ENCODE assay signal across 28 cellular contexts in the genomic region with DNA sequence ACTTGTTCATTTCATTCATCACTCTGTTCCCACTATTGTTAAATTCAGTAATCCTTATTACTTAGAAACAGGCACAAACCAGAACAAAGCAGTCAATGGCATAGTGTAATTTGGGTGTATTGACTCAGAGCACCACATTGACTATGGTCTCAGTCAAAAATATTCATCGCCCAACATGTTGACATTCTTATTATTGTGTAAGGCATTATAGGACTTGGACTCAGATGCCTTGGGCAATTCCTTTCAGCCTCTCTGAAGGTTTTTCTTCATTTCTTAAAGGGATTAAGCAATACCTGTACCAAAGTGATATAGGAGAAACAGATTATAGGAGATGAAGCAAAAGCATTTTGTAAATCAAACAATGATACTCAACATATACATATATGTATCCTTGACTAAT.
DNase-seq lines count a peak whose midpoint lies in the region; ATAC-seq, FAIRE-seq and TF ChIP-seq lines count a peak whose summit lies in the region.
"Had no signal": no experiment of that assay in that cellular context is flagged by ENCODE, and none has a peak within 500 bp of the region (broad histone marks: within the 10 kb centered on the region; RNA-seq: fewer than 3 reads in every experiment).

No MANE protein-coding gene starts in this region.

- FAIRE-seq in bronchial epithelial cell (lab: Jason Lieb, UNC) = no peak
- FAIRE-seq: A549 had no signal

- no TSS peak for BruUV-seq in OCI-LY7 (replicated peaks; lab: Mats Ljungman, UMichigan)

- no peak for TF ChIP-seq CTCF in bronchial epithelial cell (IDR thresholded peaks at IDR 0.05; ENCODE audit: insufficient read depth, low read length, severe bottlenecking)
- TF ChIP-seq CTCF in OCI-LY7 (conservative IDR thresholded peaks at IDR 0.05; ENCODE audit: low read length) = no peak
- TF ChIP-seq CTCF in transverse colon (IDR thresholded peaks at IDR 0.05) = no peak

- ATAC-seq in GM18867 (IDR thresholded peaks at IDR 0.05; ENCODE audit: unreplicated experiment) = no peak
- ATAC-seq: A549, gastrocnemius medialis had no signal

- H3K79me2 ChIP-seq in trophoblast cell (ENCODE audit: control insufficient read depth, insufficient read depth, low read length, poor library complexity) (no peaks in the 10 kb centered on the region), OCI-LY7 (ENCODE audit: insufficient read depth, low read depth, low read length) (no peaks in the 10 kb centered on the region)
- H3K79me2 ChIP-seq: hepatocyte had no signal

- no peak overlapping the region for H2BK120ac ChIP-seq in trophoblast cell (ENCODE audit: insufficient read depth, low read length, poor library complexity)

- no peak overlapping the region for H3K14ac ChIP-seq in trophoblast cell (ENCODE audit: low read length)

- H3K4me1 ChIP-seq in trophoblast cell (ENCODE audit: control insufficient read depth in 1 of 2, insufficient read depth in 2 of 2, low read length in 2 of 2) = peaks cover 6 to 13% of the 10 kb centered on the region in 2 experiments
- H3K4me1 ChIP-seq in OCI-LY7 (ENCODE audit: insufficient read depth, low read length, poor library complexity, severe bottlenecking) = no peaks in the 10 kb centered on the region
- peaks cover 16 to 26% (median 24%) of the 10 kb centered on the region in 4 donors for H3K4me1 ChIP-seq in transverse colon

- H3K4me3 ChIP-seq in bronchial epithelial cell (ENCODE audit: low read depth, low read length) (no peak overlapping the region), trophoblast cell (ENCODE audit: low read depth, low read length) (no peak overlapping the region), OCI-LY7 (ENCODE audit: low read depth, low read length, poor library complexity, severe bottlenecking) (no peak overlapping the region), transverse colon (no peak overlapping the region)
- H3K4me3 ChIP-seq: A549, cardiac muscle cell, gastrocnemius medialis, hepatocyte, PC-9, smooth muscle cell had no signal

- H3K9me3 ChIP-seq in trophoblast cell (ENCODE audit: insufficient read depth, low read depth, low read length) (peaks cover 2% of the 10 kb centered on the region), OCI-LY7 (ENCODE audit: low read length) (no peaks in the 10 kb centered on the region), transverse colon (peaks cover 11 to 18% of the 10 kb centered on the region in 2 donors)
- H3K9me3 ChIP-seq: gastrocnemius medialis had no signal

- no peak for TF ChIP-seq POLR2A in transverse colon (IDR thresholded peaks at IDR 0.05)

- no peak overlapping the region for H2BK12ac ChIP-seq in trophoblast cell (ENCODE audit: low read length)

- TF ChIP-seq EP300 in transverse colon (IDR thresholded peaks at IDR 0.05; ENCODE audit: low read depth) = no peak

- H3K4me2 ChIP-seq in trophoblast cell (ENCODE audit: low read length) (no peak overlapping the region), OCI-LY7 (ENCODE audit: low read length) (no peak overlapping the region)
- H3K4me2 ChIP-seq: A549, hepatocyte, PC-9, smooth muscle cell had no signal

- POLR2A ChIA-PET in OCI-LY7 (lab: Charles Lee) = no interaction called here

- no peak overlapping the region for H3K4ac ChIP-seq in trophoblast cell (ENCODE audit: low read depth, low read length)

- peaks cover 36% of the 10 kb centered on the region for H3K4me1 Mint-ChIP-seq in activated CD4-positive, alpha-beta T cell treated with anti-CD3 and anti-CD28 coated beads, Interleukin-2, amount 10 ng/mL, durations not matched to agents 24 days and 14 days

- no peaks in the 10 kb centered on the region for H4K20me1 ChIP-seq in OCI-LY7 (ENCODE audit: insufficient read depth, low read length)

- H4K91ac ChIP-seq in trophoblast cell (ENCODE audit: low read depth, low read length) = no peak overlapping the region

- no peak overlapping the region for H3K18ac ChIP-seq in trophoblast cell (ENCODE audit: low read length)

- no peak overlapping the region for H4K8ac ChIP-seq in trophoblast cell (ENCODE audit: low read depth, low read length)

- no peaks in the 10 kb centered on the region for H3K27me3 Mint-ChIP-seq in activated CD4-positive, alpha-beta T cell treated with anti-CD3 and anti-CD28 coated beads, Interleukin-2, amount 10 ng/mL, durations not matched to agents 24 days and 14 days
- H3K27me3 Mint-ChIP-seq: dendritic cell treated with granulocyte-macrophage colony-stimulating factor and Interleukin-4, amounts not matched to agents 40 ng/mL and 50 ng/mL, for 4 days had no signal

- H4K12ac ChIP-seq in trophoblast cell (ENCODE audit: low read depth, low read length) = no peak overlapping the region

- H3K9ac ChIP-seq in trophoblast cell (ENCODE audit: low read length) = no peak overlapping the region

- peaks cover 43% of the 10 kb centered on the region for H3K36me3 Mint-ChIP-seq in activated CD4-positive, alpha-beta T cell treated with anti-CD3 and anti-CD28 coated beads, Interleukin-2, amount 10 ng/mL, durations not matched to agents 24 days and 14 days (ENCODE audit: low read depth)

- intact Hi-C loops in activated CD4-positive, alpha-beta T cell treated with anti-CD3 and anti-CD28 coated beads, Interleukin-2, amount 10 ng/mL, durations not matched to agents 24 days and 14 days (cut with micrococcal nuclease) = no loop called here
- intact Hi-C loops in OCI-LY7 (cut with micrococcal nuclease; ENCODE audit: unreplicated experiment) (no loop called here), transverse colon (cut with DNase I; ENCODE audit: low total_unique reads) (no loop called here)

- no peak overlapping the region for H2AK5ac ChIP-seq in trophoblast cell (ENCODE audit: low read length)

- no peak overlapping the region for H2BK5ac ChIP-seq in trophoblast cell (ENCODE audit: low read depth, low read length, poor library complexity)

- H3K36me3 ChIP-seq in bronchial epithelial cell (ENCODE audit: control insufficient read depth, insufficient read depth, low read length) (no peaks in the 10 kb centered on the region), trophoblast cell (ENCODE audit: control insufficient read depth in 1 of 2, insufficient read depth in 2 of 2, low read length in 2 of 2) (no peaks in the 10 kb centered on the region), OCI-LY7 (ENCODE audit: insufficient read depth, low read length) (no peaks in the 10 kb centered on the region), transverse colon (no peaks in the 10 kb centered on the region)
- H3K36me3 ChIP-seq: cardiac muscle cell, gastrocnemius medialis had no signal

- no CpG with 5 or more reads among the region's 1 CpG for WGBS in trophoblast cell (ENCODE audit: extremely low coverage, insufficient coverage, insufficient read length)
- 82 to 90% methylated on average over 1 of the region's 1 CpG for WGBS in transverse colon (ENCODE audit: low coverage in 1 of 2), 2 donors

- CTCF ChIA-PET in OCI-LY7 (lab: Charles Lee; ENCODE audit: unreplicated experiment) = no interaction called here

- DNase-seq in activated CD4-positive, alpha-beta T cell treated with anti-CD3 and anti-CD28 coated beads, Interleukin-2, amount 10 ng/mL, durations not matched to agents 24 days and 14 days = no peak
- DNase-seq in activated CD4-positive, alpha-beta T cell treated with anti-CD3 and anti-CD28 coated beads, Interleukin-2, amount 50 U/mL, for 4 hours = no peak
- DNase-seq in NOMO-1 treated with DMSO at 0.1 percent for 48 hours (lab: John Stamatoyannopoulos, UW; ENCODE audit: unreplicated experiment) (peak; percentile 89), bronchial epithelial cell (ENCODE audit: low read depth) (peak; percentile 37), trophoblast cell (peak; percentile 9 to 76), OCI-LY7 (ENCODE audit: low spot score) (no peak), transverse colon (no peak)
- DNase-seq: activated CD4-positive, alpha-beta T cell treated with anti-CD3 and anti-CD28 coated beads for 1 hour; activated naive CD4-positive, alpha-beta T cell treated with Interleukin-2 at 50 U/mL for 16 hours; activated T-cell treated with anti-CD3 and anti-CD28 coated beads, Interleukin-2, amount 50 U/mL, for 48 hours; COR-L47; DMS79 treated with DMSO at 0.1 percent for 48 hours; gastrocnemius medialis; Karpas-422; mesendoderm; NCI-H1105; NCI-H2029; NCI-H82; occipital lobe; PC-9; SHP77; stimulated activated CD4-positive, alpha-beta T cell treated with anti-CD3 and anti-CD28 coated beads, Interleukin-2, amount 100 ng/mL, for 24 hours had no signal

- H3K23ac ChIP-seq in trophoblast cell (ENCODE audit: low read length) = no peak overlapping the region

- no peak overlapping the region for H3K4me3 Mint-ChIP-seq in activated CD4-positive, alpha-beta T cell treated with anti-CD3 and anti-CD28 coated beads, Interleukin-2, amount 10 ng/mL, durations not matched to agents 24 days and 14 days
- H3K4me3 Mint-ChIP-seq: dendritic cell treated with granulocyte-macrophage colony-stimulating factor and Interleukin-4, amounts not matched to agents 40 ng/mL and 50 ng/mL, for 4 days had no signal

- peaks cover 18% of the 10 kb centered on the region for H3K9me3 Mint-ChIP-seq in activated CD4-positive, alpha-beta T cell treated with anti-CD3 and anti-CD28 coated beads, Interleukin-2, amount 10 ng/mL, durations not matched to agents 24 days and 14 days

- H3K27ac Mint-ChIP-seq in activated CD4-positive, alpha-beta T cell treated with anti-CD3 and anti-CD28 coated beads, Interleukin-2, amount 10 ng/mL, durations not matched to agents 24 days and 14 days = peak overlapping the region; percentile 57
- H3K27ac Mint-ChIP-seq: dendritic cell treated with granulocyte-macrophage colony-stimulating factor and Interleukin-4, amounts not matched to agents 40 ng/mL and 50 ng/mL, for 4 days had no signal

- H3K27ac ChIP-seq in trophoblast cell (ENCODE audit: low read depth, low read length) (no peak overlapping the region), OCI-LY7 (ENCODE audit: low read depth, low read length, poor library complexity, severe bottlenecking) (no peak overlapping the region), transverse colon (no peak overlapping the region)
- H3K27ac ChIP-seq: A549, cardiac muscle cell, gastrocnemius medialis, hepatocyte, PC-9 had no signal

- no peaks in the 10 kb centered on the region for H3K9me2 ChIP-seq in OCI-LY7 (ENCODE audit: insufficient read depth, low read length)

- peaks cover 16% of the 10 kb centered on the region for H3K79me1 ChIP-seq in trophoblast cell (ENCODE audit: low read length)

- no peak overlapping the region for H2AFZ ChIP-seq in trophoblast cell (ENCODE audit: insufficient read depth, low read length, poor library complexity)
- H2AFZ ChIP-seq in OCI-LY7 (ENCODE audit: low read length) = no peak overlapping the region
- H2AFZ ChIP-seq: hepatocyte, PC-9 had no signal

- in situ Hi-C loops in transverse colon (cut with MboI; ENCODE audit: low pct_ligation_motif_present in 1 of 4, low pct_unique_long_range_greater_than_20kb in 1 of 4, low sequenced_read_pairs in 3 of 4) = no loop called here

- no peaks in the 10 kb centered on the region for H3K27me3 ChIP-seq in bronchial epithelial cell (ENCODE audit: control insufficient read depth, insufficient read depth, low read length)
- H3K27me3 ChIP-seq in trophoblast cell (ENCODE audit: insufficient read depth, low read length) = no peaks in the 10 kb centered on the region
- H3K27me3 ChIP-seq in transverse colon = no peaks in the 10 kb centered on the region
- H3K27me3 ChIP-seq: cardiac muscle cell, gastrocnemius medialis, hepatocyte had no signal

Comparison
In these comparisons a context has a peak if more than half of its experiments do, and no peak if none do; other contexts are left out.
1. DNase-seq: peak in NOMO-1 treated with DMSO at 0.1 percent for 48 hours (single experiment), bronchial epithelial cell (single experiment) and trophoblast cell (2 of 2); none in activated CD4-positive, alpha-beta T cell treated with anti-CD3 and anti-CD28 coated beads, Interleukin-2, amount 10 ng/mL, durations not matched to agents 24 days and 14 days (single experiment), activated CD4-positive, alpha-beta T cell treated with anti-CD3 and anti-CD28 coated beads, Interleukin-2, amount 50 U/mL, for 4 hours (0 of 2), OCI-LY7 (single experiment) and transverse colon (single experiment).